8 cellular contexts compared by ENCODE assay signal in the genomic region with DNA sequence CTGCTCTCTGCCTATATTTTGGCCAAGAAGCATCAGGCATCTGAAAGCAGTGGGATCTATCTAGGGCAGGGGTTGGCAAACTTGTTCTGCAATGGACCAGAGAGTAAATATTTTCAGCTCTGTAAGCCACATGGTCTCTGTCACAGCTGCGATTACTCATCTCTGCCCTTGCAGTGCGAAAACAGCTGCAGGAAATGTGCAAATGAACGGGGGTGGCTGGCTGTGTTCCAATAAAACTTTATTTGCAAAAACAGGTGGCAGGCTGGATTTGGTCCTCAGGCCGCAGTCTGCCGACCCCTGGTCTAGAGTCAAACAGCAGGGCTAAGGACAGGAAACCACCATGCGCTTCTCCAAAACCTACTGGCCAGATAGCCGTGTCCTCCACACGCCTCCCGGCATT. TPM values are rescaled to one million over a fixed set of nuclear protein-coding genes. Genes with fewer than 3 reads are reported as not detected.
DNase-seq lines count a peak whose midpoint lies in the region; ATAC-seq and TF ChIP-seq lines count a peak whose summit lies in the region.

No MANE protein-coding gene starts in this region.

- H3K36me3 ChIP-seq in GM06990 (ENCODE audit: control insufficient read depth, insufficient read depth, low read length) (peaks cover 27% of the 10 kb centered on the region), skeletal muscle tissue (ENCODE audit: control insufficient read depth in 3 of 3, insufficient read depth in 3 of 3, low read length in 3 of 3) (peaks cover 35 to 55% (median 52%) of the 10 kb centered on the region in 3 donors), hepatocyte (replicated peaks; ENCODE audit: insufficient read depth, low read depth) (no peaks in the 10 kb centered on the region), spleen (peaks cover 0 to 97% (median 49%) of the 10 kb centered on the region in 6 donors)

- intact Hi-C loops in spleen (cut with DNase I; ENCODE audit: low total_unique reads): no loop called here

- H3K9me2 ChIP-seq in hepatocyte (replicated peaks; ENCODE audit: insufficient read depth): no peaks in the 10 kb centered on the region

- no peak overlapping the region for H3K4me2 ChIP-seq in hepatocyte

- ATAC-seq in GM21619 (IDR thresholded peaks at IDR 0.05; ENCODE audit: unreplicated experiment): peak; percentile 91

- TF ChIP-seq POLR2A in spleen (IDR thresholded peaks at IDR 0.05): no peak

- DNase-seq in GM06990 (ENCODE audit: extremely low read depth, insufficient read length) (peak; percentile 40), NAMALWA (ENCODE audit: low spot score) (peak; percentile 96), fibroblast of mammary gland (ENCODE audit: low read depth) (peak; percentile 93), hepatocyte (ENCODE audit: low spot score) (no peak), GOT3 (lab: John Stamatoyannopoulos, UW) (no peak), spleen (no peak)

- H3K4me1 ChIP-seq in skeletal muscle tissue (ENCODE audit: control insufficient read depth in 3 of 3, insufficient read depth in 3 of 3, low read length in 3 of 3): peaks cover 23 to 42% (median 41%) of the 10 kb centered on the region in 3 donors
- peaks cover 8% of the 10 kb centered on the region for H3K4me1 ChIP-seq in hepatocyte (ENCODE audit: insufficient read depth)
- peaks cover 0 to 7% (median 0%) of the 10 kb centered on the region in 6 donors for H3K4me1 ChIP-seq in spleen

- H3K4me3 ChIP-seq in GM06990 (replicated peaks; ENCODE audit: low read depth, low read length) (no peak overlapping the region), fibroblast of mammary gland (ENCODE audit: control insufficient read depth, low read depth, low read length) (no peak overlapping the region), skeletal muscle tissue (ENCODE audit: low read length in 3 of 3) (no peak overlapping the region), hepatocyte (no peak overlapping the region), spleen (no peak overlapping the region)

- H4K20me1 ChIP-seq in hepatocyte (ENCODE audit: insufficient read depth, poor library complexity, severe bottlenecking): no peaks in the 10 kb centered on the region

- H3K79me2 ChIP-seq in hepatocyte: no peaks in the 10 kb centered on the region

- H3K9me3 ChIP-seq in skeletal muscle tissue (ENCODE audit: control insufficient read depth in 3 of 3, low read length in 3 of 3): no peaks in the 10 kb centered on the region
- no peaks in the 10 kb centered on the region for H3K9me3 ChIP-seq in hepatocyte (ENCODE audit: low read depth)
- H3K9me3 ChIP-seq in spleen: no peaks in the 10 kb centered on the region

- H3K27me3 ChIP-seq in GM06990 (replicated peaks; ENCODE audit: control insufficient read depth, insufficient read depth, low read length) (no peaks in the 10 kb centered on the region), skeletal muscle tissue (ENCODE audit: control insufficient read depth in 3 of 3, insufficient read depth in 3 of 3, low read length in 3 of 3) (no peaks in the 10 kb centered on the region), hepatocyte (no peaks in the 10 kb centered on the region), spleen (replicated peaks in 1 of 7) (no peaks in the 10 kb centered on the region)

- peak overlapping the region; percentile 69 for H3K27ac ChIP-seq in skeletal muscle tissue (ENCODE audit: low read depth, low read length)
- no peak overlapping the region for H3K27ac ChIP-seq in hepatocyte
- H3K27ac ChIP-seq in spleen: no peak overlapping the region

- H3K9ac ChIP-seq in skeletal muscle tissue (ENCODE audit: low read depth in 1 of 3, low read length in 3 of 3): no peak overlapping the region

- no peak for TF ChIP-seq CTCF in GM06990 (IDR thresholded peaks at IDR 0.05; ENCODE audit: insufficient read depth, low read length, poor library complexity, severe bottlenecking)
- TF ChIP-seq CTCF in fibroblast of mammary gland (conservative IDR thresholded peaks at IDR 0.05; ENCODE audit: control insufficient read depth, insufficient read depth, low read depth, low read length): no peak
- no peak for TF ChIP-seq CTCF in hepatocyte (IDR thresholded peaks at IDR 0.05; ENCODE audit: poor library complexity)
- no peak for TF ChIP-seq CTCF in spleen (IDR thresholded peaks at IDR 0.05 in 8 of 11, conservative IDR thresholded peaks at IDR 0.05 in 3 of 11)

- no peak overlapping the region for H2AFZ ChIP-seq in hepatocyte

- 81% methylated on average over 9 of the region's 9 CpGs for WGBS in hepatocyte (ENCODE audit: low lambda C conversion rate, missing lambda C conversion rate)
- WGBS in spleen, 5 donors: 62 to 67% (median 66%) methylated on average over 9 of the region's 9 CpGs

RNA-seq across cellular contexts. Expression of a gene that starts 48.6 kb away (rescaled TPM):
- total RNA-seq in skeletal muscle tissue: 21.9 TPM
- 21.0 and 22.5 TPM in 2 replicates for total RNA-seq in hepatocyte
- 13.9 and 17.6 TPM in 2 replicates for polyA plus RNA-seq in hepatocyte
- 10 to 100 TPM; 16.1 to 26.5 (median 21.7) TPM for total RNA-seq in spleen
- 10 to 100 TPM; 11.3 to 16.1 (median 15.0) TPM for polyA plus RNA-seq in spleen

RNA-seq across cellular contexts. Expression of a gene that starts 48.6 kb away (rescaled TPM):
- total RNA-seq in skeletal muscle tissue (11.0 TPM), hepatocyte (13.2 and 20.1 TPM in 2 replicates), spleen (10 to 100 TPM; 18.9 to 28.3 (median 25.2) TPM)
- polyA plus RNA-seq in hepatocyte (8.2 and 13.2 TPM in 2 replicates), spleen (1 to 10 TPM; 5.7 to 8.0 (median 5.9) TPM)

Comparison
In these comparisons a context has a peak if more than half of its experiments do, and no peak if none do; other contexts are left out.
1. DNase-seq: peak in GM06990 (single experiment), NAMALWA (single experiment) and fibroblast of mammary gland (single experiment); none in hepatocyte (single experiment), GOT3 (single experiment) and spleen (single experiment).